Comparison of ENCODE assay signal across 7 cellular contexts in genomic region chr2:219475697-219476604, GRCh38. TPM values are rescaled to one million over a fixed set of nuclear protein-coding genes. Genes with fewer than 3 reads are reported as not detected.
A peak's percentile ranks its signal among the peaks of the same experiment; 100 is the strongest.
DNase-seq lines count a peak whose midpoint lies in the region; ATAC-seq and TF ChIP-seq lines count a peak whose summit lies in the region.

No MANE protein-coding gene starts in this region.

- peaks cover 31 to 90% (median 44%) of the 10 kb centered on the region in 4 donors for H3K36me3 ChIP-seq in sigmoid colon

- peak; percentile 88 for ATAC-seq in SK-N-SH treated with all-trans-retinoic acid at 6 μM for 48 hours
- ATAC-seq in GM18861 (IDR thresholded peaks at IDR 0.05; ENCODE audit: unreplicated experiment), result no peak

- H3K9me3 ChIP-seq in sigmoid colon, result no peaks in the 10 kb centered on the region

- no peaks in the 10 kb centered on the region for H3K27me3 ChIP-seq in sigmoid colon

- no peak for TF ChIP-seq POLR2A in sigmoid colon (IDR thresholded peaks at IDR 0.05)

- H3K4me3 ChIP-seq in sigmoid colon, result peak overlapping the region in 1 of 4 donors; percentile 6

- H3K4me1 ChIP-seq in sigmoid colon, result peaks cover 0 to 34% (median 24%) of the 10 kb centered on the region in 4 donors

- WGBS in sigmoid colon, 2 donors, result 26 to 41% methylated on average over 14 of the region's 14 CpGs

- intact Hi-C loops in sigmoid colon (cut with DNase I), result loop anchor here (1.0 kb wide), 1 partner anchor 54 kb away; no protein-coding TSS in a partner anchor

- TF ChIP-seq EP300 in sigmoid colon (IDR thresholded peaks at IDR 0.05), result no peak

- peak overlapping the region; percentile 58 to 99 (median 99) for H3K27ac ChIP-seq in sigmoid colon

- TF ChIP-seq CTCF in GM10266 (IDR thresholded peaks at IDR 0.05; ENCODE audit: control insufficient read depth, insufficient read depth, low read depth, missing control alignments) (peak; percentile 81), sigmoid colon (IDR thresholded peaks at IDR 0.05) (peak; percentile 85 to 89 (median 86))

- DNase-seq in GM10266 (ENCODE audit: extremely low spot score) (peak; percentile 77), HPDE6-E6E7 (ENCODE audit: extremely low spot score) (peak; percentile 49), amniotic epithelial cell (ENCODE audit: low read depth) (peak; percentile 38), hypothalamus (lab: John Stamatoyannopoulos, UW) (peak in 35 of 51 donors; percentile 1 to 70 (median 24)), sigmoid colon (peak; percentile 90)

TF ChIP-seq in SK-N-SH treated with all-trans-retinoic acid at 6 μM for 48 hours, 23 proteins besides CTCF, POLR2A, EP300 and RAD21:
- TF ChIP-seq PPARA (CRISPR knock-in tag; IDR thresholded peaks at IDR 0.05; ENCODE audit: borderline replicate concordance), result no peak
- no peak for TF ChIP-seq ESRRG (CRISPR knock-in tag; IDR thresholded peaks at IDR 0.05)
- TF ChIP-seq TSHZ2 (CRISPR knock-in tag; IDR thresholded peaks at IDR 0.05), result peak; percentile 15; the same call in 1 of the 2 replicates
- no peak for TF ChIP-seq RARB (CRISPR knock-in tag; IDR thresholded peaks at IDR 0.05)
- TF ChIP-seq OSR1 (CRISPR knock-in tag; IDR thresholded peaks at IDR 0.05), result no peak
- no peak for TF ChIP-seq PATZ1 (CRISPR knock-in tag; IDR thresholded peaks at IDR 0.05; ENCODE audit: borderline replicate concordance)
- peak; percentile 15; the same call in 1 of the 2 replicates for TF ChIP-seq TCF4 (CRISPR knock-in tag; IDR thresholded peaks at IDR 0.05; ENCODE audit: borderline replicate concordance)
- no peak for TF ChIP-seq CREB5 (CRISPR knock-in tag; IDR thresholded peaks at IDR 0.05; ENCODE audit: low read depth)
- no peak for TF ChIP-seq ZFP30 (CRISPR knock-in tag; IDR thresholded peaks at IDR 0.05)

RNA-seq across cellular contexts. Expression of gene GMPPA, which starts 22.7 kb away (rescaled TPM):
- total RNA-seq in sigmoid colon, result 10 to 100 TPM; 13.9 to 24.7 (median 21.3) TPM
- polyA plus RNA-seq in sigmoid colon, result 10 to 100 TPM; 42.6 to 52.8 (median 44.2) TPM

RNA-seq across cellular contexts. Expression of gene ASIC4, which starts 38.3 kb away (rescaled TPM):
- under 1 TPM in 1 of 4 donors, not detected in 3; under 0.01 TPM for total RNA-seq in sigmoid colon
- polyA plus RNA-seq in sigmoid colon, result under 1 TPM in 1 of 3 donors, not detected in 2; 0.07 TPM

RNA-seq across cellular contexts. Expression of gene SPEG, which starts 41.3 kb away (rescaled TPM):
- 100 to 1,000 TPM; 123 to 321 (median 194) TPM for total RNA-seq in sigmoid colon
- 10 to 100 TPM in 2 of 3 donors, 1 to 10 TPM in 1; 6.0 to 25.4 (median 13.4) TPM for polyA plus RNA-seq in sigmoid colon

RNA-seq across cellular contexts. Expression of gene DES, which starts 57.8 kb away (rescaled TPM):
- total RNA-seq in sigmoid colon, result over 10,000 TPM in 3 of 4 donors, 1,000 to 10,000 TPM in 1; 7,366 to 30,562 (median 13,340) TPM
- polyA plus RNA-seq in sigmoid colon, result 100 to 1,000 TPM in 2 of 3 donors, 10 to 100 TPM in 1; 35.1 to 264 (median 162) TPM

Comparison
In these comparisons a context has a peak if more than half of its experiments do, and no peak if none do; other contexts are left out.
1. DNase-seq: peak in every context shown above with its lines; median percentile 90 in sigmoid colon; 77 in GM10266; 49 in HPDE6-E6E7; 38 in amniotic epithelial cell; 24 in hypothalamus.